ENCODE assay signal across 1 cellular context in the genomic region with DNA sequence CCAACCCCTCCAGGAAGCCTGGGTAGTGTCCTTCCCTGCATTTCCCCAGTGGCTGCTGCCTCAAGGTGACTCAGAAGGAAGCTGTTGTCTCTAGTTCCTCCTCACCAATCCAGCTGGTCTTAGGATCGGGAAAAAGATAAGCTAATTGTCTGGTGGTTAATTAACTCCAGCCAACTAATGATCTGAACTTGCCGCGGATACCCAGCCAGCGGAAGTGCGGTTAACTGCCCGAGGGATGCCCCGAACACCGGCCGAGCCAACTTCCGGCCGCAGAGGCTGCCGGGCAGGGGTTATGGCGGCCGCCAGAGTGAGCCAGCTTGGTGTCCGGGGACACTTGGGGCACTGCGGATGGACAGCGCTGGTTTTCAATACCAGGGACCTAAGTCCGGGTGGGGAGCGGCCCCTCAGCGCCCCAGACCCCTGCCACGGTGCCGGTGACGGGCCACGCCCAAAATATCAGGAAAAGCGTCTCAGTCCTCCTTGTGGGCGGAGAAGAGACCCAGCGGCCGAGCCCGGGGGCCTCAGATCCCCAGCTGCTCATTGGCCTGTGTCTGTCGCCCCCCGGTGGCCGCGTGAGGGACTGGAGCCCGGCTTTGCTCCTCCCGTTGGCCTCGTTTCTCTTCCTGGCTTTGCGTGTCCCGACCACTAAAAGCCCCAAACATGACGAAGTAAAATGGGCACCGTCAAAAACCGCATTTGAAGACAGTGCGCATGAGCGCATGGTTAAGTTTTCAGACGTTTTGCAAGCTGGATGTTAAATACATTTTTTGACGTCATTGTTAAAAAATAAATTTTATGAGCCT.
TF ChIP-seq lines count a peak whose summit lies in the region.

No MANE protein-coding gene starts in this region.

TF ChIP-seq in H1, 55 proteins besides CTCF, POLR2A, EP300 and RAD21:
- TF ChIP-seq CEBPB (IDR thresholded peaks at IDR 0.05; ENCODE audit: low read depth, low read length) (no peak), SRF (IDR thresholded peaks at IDR 0.05; ENCODE audit: low read depth, low read length) (no peak), GTF2F1 (IDR thresholded peaks at IDR 0.05; ENCODE audit: borderline replicate concordance, low read depth, low read length) (no peak), SP1 (IDR thresholded peaks at IDR 0.05; ENCODE audit: low read depth, low read length) (0 out of 2 replicates have a peak, but pooled peaks have one; percentile 24), EGR1 (IDR thresholded peaks at IDR 0.05; ENCODE audit: borderline replicate concordance, low read depth, low read length) (no peak), SAP30 (IDR thresholded peaks at IDR 0.05; ENCODE audit: insufficient read depth, insufficient replicate concordance, low read length) (no peak), ASH2L (IDR thresholded peaks at IDR 0.05; ENCODE audit: low read length) (peak; percentile 63), PHF8 (conservative IDR thresholded peaks at IDR 0.05; ENCODE audit: low read depth, low read length) (peak; percentile 93), KDM4A (IDR thresholded peaks at IDR 0.05; ENCODE audit: low read depth, low read length, severe bottlenecking) (peak; percentile 92), HDAC6 (IDR thresholded peaks at IDR 0.05; ENCODE audit: low read depth, low read length) (no peak), SP2 (IDR thresholded peaks at IDR 0.05; ENCODE audit: low read length) (no peak), KDM5A (IDR thresholded peaks at IDR 0.05; ENCODE audit: low read length) (peak; percentile 89), SP4 (IDR thresholded peaks at IDR 0.05; ENCODE audit: low read length) (0 out of 2 replicates have a peak, but pooled peaks have one; percentile 33), POLR2AphosphoS5 (IDR thresholded peaks at IDR 0.05; ENCODE audit: low read depth, low read length) (no peak), NANOG (IDR thresholded peaks at IDR 0.05; ENCODE audit: insufficient read depth, low read depth, low read length, poor library complexity, severe bottlenecking) (no peak), SIN3A (conservative IDR thresholded peaks at IDR 0.05 in 1 of 2, IDR thresholded peaks at IDR 0.05 in 1 of 2; ENCODE audit: low read depth in 1 of 2, low read length in 2 of 2) (0 out of 4 replicates have a peak, but pooled peaks of 1 of the 2 experiments have one; percentile 30), CBX5 (IDR thresholded peaks at IDR 0.05; ENCODE audit: low read depth, low read length) (no peak), GABPA (IDR thresholded peaks at IDR 0.05; ENCODE audit: borderline replicate concordance, insufficient read depth, low read length) (peak; percentile 91), ATF2 (IDR thresholded peaks at IDR 0.05; ENCODE audit: low read length) (no peak), TEAD4 (IDR thresholded peaks at IDR 0.05; ENCODE audit: low read depth, low read length) (no peak), JUND (IDR thresholded peaks at IDR 0.05; ENCODE audit: low read length) (no peak), CHD7 (IDR thresholded peaks at IDR 0.05; ENCODE audit: insufficient replicate concordance, low read length) (no peak), EZH2 (IDR thresholded peaks at IDR 0.05; ENCODE audit: low read depth, low read length, severe bottlenecking) (no peak), SIX5 (IDR thresholded peaks at IDR 0.05; ENCODE audit: low read depth, low read length) (no peak), BCL11A (IDR thresholded peaks at IDR 0.05; ENCODE audit: low read depth in 2 of 2, low read length in 2 of 2) (no peak), RFX5 (IDR thresholded peaks at IDR 0.05; ENCODE audit: borderline replicate concordance, low read depth, low read length) (no peak), TAF7 (optimal IDR thresholded peaks at IDR 0.05; ENCODE audit: borderline replicate concordance, low read depth, low read length) (peak; percentile 25), ZNF274 (IDR thresholded peaks at IDR 0.05; ENCODE audit: borderline replicate concordance, extremely low read depth, low read length) (no peak), MAFK (IDR thresholded peaks at IDR 0.05; ENCODE audit: low read depth, low read length) (no peak), NRF1 (IDR thresholded peaks at IDR 0.05; ENCODE audit: low read depth, low read length) (no peak), SUZ12 (IDR thresholded peaks at IDR 0.05; ENCODE audit: low read length) (no peak), ATF3 (IDR thresholded peaks at IDR 0.05; ENCODE audit: insufficient read depth, low read depth, low read length) (no peak), KDM1A (IDR thresholded peaks at IDR 0.05; ENCODE audit: borderline replicate concordance, low read length) (peak; percentile 47; the same call in 1 of the 2 replicates), CHD2 (IDR thresholded peaks at IDR 0.05; ENCODE audit: low read length) (no peak), YY1 (IDR thresholded peaks at IDR 0.05; ENCODE audit: low read depth, low read length) (peak; percentile 95), RNF2 (IDR thresholded peaks at IDR 0.05; ENCODE audit: borderline replicate concordance, low read depth, low read length, missing control alignments, poor library complexity, severe bottlenecking) (no peak), SIRT6 (IDR thresholded peaks at IDR 0.05; ENCODE audit: low read length) (no peak), POU5F1 (IDR thresholded peaks at IDR 0.05; ENCODE audit: low read depth, low read length) (no peak), TCF12 (IDR thresholded peaks at IDR 0.05; ENCODE audit: low read depth, low read length) (0 out of 2 replicates have a peak, but pooled peaks have one; percentile 58), RXRA (IDR thresholded peaks at IDR 0.05; ENCODE audit: insufficient read depth, low read depth, low read length) (no peak), HDAC2 (IDR thresholded peaks at IDR 0.05; ENCODE audit: borderline replicate concordance in 1 of 2, low read depth in 2 of 2, low read length in 2 of 2) (peak in 1 of 2 experiments; percentile 56; a peak in 1 of 4 replicates), BACH1 (IDR thresholded peaks at IDR 0.05; ENCODE audit: low read length) (no peak), FOSL1 (IDR thresholded peaks at IDR 0.05; ENCODE audit: insufficient read depth, low read depth, low read length) (no peak), CHD1 (IDR thresholded peaks at IDR 0.05; ENCODE audit: low read depth, low read length) (no peak), CBX8 (IDR thresholded peaks at IDR 0.05; ENCODE audit: borderline replicate concordance, low read depth, low read length) (no peak), BRCA1 (IDR thresholded peaks at IDR 0.05; ENCODE audit: low read depth, low read length) (no peak), TBP (IDR thresholded peaks at IDR 0.05; ENCODE audit: low read depth, low read length) (no peak), CTBP2 (IDR thresholded peaks at IDR 0.05; ENCODE audit: borderline replicate concordance, insufficient read depth, insufficient read length, low read length) (peak; percentile 49), TAF1 (IDR thresholded peaks at IDR 0.05; ENCODE audit: low read depth, low read length) (peak; percentile 82), RBBP5 (IDR thresholded peaks at IDR 0.05; ENCODE audit: borderline replicate concordance, low read depth, low read length) (peak; percentile 27; the same call in 1 of the 2 replicates), CREB1 (IDR thresholded peaks at IDR 0.05) (peak; percentile 68), JUN (IDR thresholded peaks at IDR 0.05; ENCODE audit: low read depth, low read length) (no peak), USF2 (IDR thresholded peaks at IDR 0.05; ENCODE audit: low read length) (no peak)
- TF ChIP-seq, protein P1, sequence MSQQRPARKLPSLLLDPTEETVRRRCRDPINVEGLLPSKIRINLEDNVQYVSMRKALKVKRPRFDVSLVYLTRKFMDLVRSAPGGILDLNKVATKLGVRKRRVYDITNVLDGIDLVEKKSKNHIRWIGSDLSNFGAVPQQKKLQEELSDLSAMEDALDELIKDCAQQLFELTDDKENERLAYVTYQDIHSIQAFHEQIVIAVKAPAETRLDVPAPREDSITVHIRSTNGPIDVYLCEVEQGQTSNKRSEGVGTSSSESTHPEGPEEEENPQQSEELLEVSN (IDR thresholded peaks at IDR 0.05) = peak; percentile 62
- TF ChIP-seq, protein P2, sequence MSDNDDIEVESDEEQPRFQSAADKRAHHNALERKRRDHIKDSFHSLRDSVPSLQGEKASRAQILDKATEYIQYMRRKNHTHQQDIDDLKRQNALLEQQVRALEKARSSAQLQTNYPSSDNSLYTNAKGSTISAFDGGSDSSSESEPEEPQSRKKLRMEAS (IDR thresholded peaks at IDR 0.05) = peak; percentile 57
